In genomic region chr19:8445488-8446001, GRCh38 we compare ENCODE assay signal across 8 cellular contexts. TPM values are rescaled to one million over a fixed set of nuclear protein-coding genes. Genes with fewer than 3 reads are reported as not detected.
DNase-seq lines count a peak whose midpoint lies in the region; ATAC-seq and TF ChIP-seq lines count a peak whose summit lies in the region.

No MANE protein-coding gene starts in this region.

- peak overlapping the region; percentile 95 for H3K4me3 Mint-ChIP-seq in progenitor cell of endocrine pancreas (ENCODE audit: low read depth)

- H3K27ac Mint-ChIP-seq in progenitor cell of endocrine pancreas = peak overlapping the region; percentile 98

- BruUV-seq in OCI-LY7 (replicated peaks; lab: Mats Ljungman, UMichigan) = no TSS peak

- peaks cover 34% of the 10 kb centered on the region for H4K20me1 ChIP-seq in OCI-LY7 (ENCODE audit: insufficient read depth, low read length)

- TF ChIP-seq CTCF in OCI-LY7 (conservative IDR thresholded peaks at IDR 0.05; ENCODE audit: low read length) (no peak), cardiac muscle cell (IDR thresholded peaks at IDR 0.05; ENCODE audit: low read depth, low read length) (no peak), progenitor cell of endocrine pancreas (IDR thresholded peaks at IDR 0.05; ENCODE audit: unreplicated experiment) (no peak)

- H3K4me2 ChIP-seq in OCI-LY7 (ENCODE audit: low read length) = peak overlapping the region; percentile 88

- no peaks in the 10 kb centered on the region for H3K9me3 Mint-ChIP-seq in progenitor cell of endocrine pancreas (ENCODE audit: low read depth)

- POLR2A ChIA-PET in OCI-LY7 (lab: Charles Lee) = interaction anchor here (1.3 to 1.5 kb wide), 2 partner anchors 32 to 68 kb away, joined by 3 to 16 read pairs; partner anchors contain the start of genes MARCHF2 and ZNF414

- peaks cover 43% of the 10 kb centered on the region for H3K36me3 ChIP-seq in OCI-LY7 (ENCODE audit: insufficient read depth, low read length)
- peaks cover 8% of the 10 kb centered on the region for H3K36me3 ChIP-seq in cardiac muscle cell

- H3K4me1 ChIP-seq in OCI-LY7 (ENCODE audit: insufficient read depth, low read length, poor library complexity, severe bottlenecking) = peaks cover 46% of the 10 kb centered on the region
- H3K4me1 ChIP-seq in cardiac muscle cell (ENCODE audit: low read depth) = peaks cover 32% of the 10 kb centered on the region

- H3K27ac ChIP-seq in OCI-LY7 (ENCODE audit: low read depth, low read length, poor library complexity, severe bottlenecking) = peak overlapping the region; percentile 83
- peak overlapping the region; percentile 99 for H3K27ac ChIP-seq in cardiac muscle cell

- CTCF ChIA-PET in OCI-LY7 (lab: Charles Lee; ENCODE audit: unreplicated experiment) = no interaction called here

- no peak overlapping the region for H2AFZ ChIP-seq in OCI-LY7 (ENCODE audit: low read length)

- intact Hi-C loops in OCI-LY7 (cut with micrococcal nuclease; ENCODE audit: unreplicated experiment) = no loop called here

- H3K4me3 ChIP-seq in OCI-LY7 (ENCODE audit: low read depth, low read length, poor library complexity, severe bottlenecking) = peak overlapping the region; percentile 96
- peak overlapping the region; percentile 99 for H3K4me3 ChIP-seq in cardiac muscle cell

- peaks cover 13% of the 10 kb centered on the region for H3K36me3 Mint-ChIP-seq in progenitor cell of endocrine pancreas (ENCODE audit: insufficient read depth)

- H3K79me2 ChIP-seq in OCI-LY7 (ENCODE audit: insufficient read depth, low read depth, low read length) = peaks cover 58% of the 10 kb centered on the region

- no peaks in the 10 kb centered on the region for H3K27me3 Mint-ChIP-seq in progenitor cell of endocrine pancreas

- peak; percentile 10 for DNase-seq in NCI-H2171 treated with DMSO at 0.1 percent for 48 hours (lab: John Stamatoyannopoulos, UW)
- DNase-seq in NCI-H2171 (lab: John Stamatoyannopoulos, UW) = no peak
- DNase-seq in OCI-LY7 (ENCODE audit: low spot score) = peak; percentile 53
- DNase-seq in activated gamma-delta T cell treated with Interleukin-2 at 50 U/mL for 16 hours = peak; percentile 31
- peak; percentile 41 to 69 for DNase-seq in cardiac muscle cell (ENCODE audit: low read depth in 1 of 2, low spot score in 1 of 2)
- peak; percentile 47 for DNase-seq in progenitor cell of endocrine pancreas (ENCODE audit: low spot score, unreplicated experiment)

- H3K9me2 ChIP-seq in OCI-LY7 (ENCODE audit: insufficient read depth, low read length) = no peaks in the 10 kb centered on the region

- H3K9me3 ChIP-seq in OCI-LY7 (ENCODE audit: low read length) (no peaks in the 10 kb centered on the region), cardiac muscle cell (ENCODE audit: low read depth) (no peaks in the 10 kb centered on the region)

- peak; percentile 23 for ATAC-seq in HG02938 (IDR thresholded peaks at IDR 0.05; ENCODE audit: unreplicated experiment)
- no peak for ATAC-seq in HG03457 (IDR thresholded peaks at IDR 0.05; ENCODE audit: unreplicated experiment)

- no peaks in the 10 kb centered on the region for H3K27me3 ChIP-seq in cardiac muscle cell

- H3K4me1 Mint-ChIP-seq in progenitor cell of endocrine pancreas (ENCODE audit: low read depth) = peaks cover 44% of the 10 kb centered on the region

RNA-seq across cellular contexts. Expression of gene HNRNPM, which starts 0.8 kb away (rescaled TPM):
- 90.0 and 111 TPM in 2 replicates for total RNA-seq in OCI-LY7 (2014; rRNA removed; shearing (Covaris generic))
- total RNA-seq in OCI-LY7 (2022) (264 and 280 TPM in 2 replicates), cardiac muscle cell (79.1 and 103 TPM in 2 replicates), progenitor cell of endocrine pancreas (320 and 333 TPM in 2 replicates)
- 106 and 246 TPM in 2 replicates for polyA plus RNA-seq in cardiac muscle cell

RNA-seq across cellular contexts. Expression of gene MARCHF2, which starts 32.4 kb away (rescaled TPM):
- total RNA-seq in OCI-LY7 (2014; rRNA removed; shearing (Covaris generic)) = 8.1 and 14.1 TPM in 2 replicates
- total RNA-seq in OCI-LY7 (2022) = 12.1 and 12.4 TPM in 2 replicates
- 118 and 139 TPM in 2 replicates for total RNA-seq in cardiac muscle cell
- 49.4 and 63.8 TPM in 2 replicates for polyA plus RNA-seq in cardiac muscle cell
- 21.3 and 23.0 TPM in 2 replicates for total RNA-seq in progenitor cell of endocrine pancreas

RNA-seq across cellular contexts. Expression of gene RAB11B, which starts 55.4 kb away (rescaled TPM):
- 24.5 and 28.1 TPM in 2 replicates for total RNA-seq in OCI-LY7 (2014; rRNA removed; shearing (Covaris generic))
- total RNA-seq in OCI-LY7 (2022) (84.9 and 96.8 TPM in 2 replicates), cardiac muscle cell (51.7 and 58.5 TPM in 2 replicates), progenitor cell of endocrine pancreas (180 and 191 TPM in 2 replicates)
- polyA plus RNA-seq in cardiac muscle cell = 221 and 286 TPM in 2 replicates

RNA-seq across cellular contexts. Expression of gene PRAM1, which starts 56.9 kb away (rescaled TPM):
- 0.08 and 0.28 TPM in 2 replicates for total RNA-seq in OCI-LY7 (2014; rRNA removed; shearing (Covaris generic))
- total RNA-seq in OCI-LY7 (2022) (3.1 TPM in 2 replicates), cardiac muscle cell (0.33 and 1.2 TPM in 2 replicates), progenitor cell of endocrine pancreas (0.89 and 1.3 TPM in 2 replicates)
- polyA plus RNA-seq in cardiac muscle cell = 0.22 and 1.2 TPM in 2 replicates
